Comparison of ENCODE assay signal across 1 cellular context in genomic region chr1:181099152-181100014, GRCh38.
TF ChIP-seq lines count a peak whose summit lies in the region.

No MANE protein-coding gene starts in this region.

TF ChIP-seq in K562, 482 proteins besides CTCF, POLR2A, EP300 and RAD21 (continued from another document and continues in another):
- TF ChIP-seq ZBTB40 (IDR thresholded peaks at IDR 0.05) (0 out of 2 replicates have a peak, but pooled peaks have one; percentile 15), ZBTB40 (CRISPR knock-in tag; IDR thresholded peaks at IDR 0.05) (no peak), SMAD4 (CRISPR knock-in tag; conservative IDR thresholded peaks at IDR 0.05) (peak; percentile 36; the same call in 1 of the 2 replicates), MLLT1 (IDR thresholded peaks at IDR 0.05) (peak in 1 of 2 experiments; percentile 50; a peak in 1 of 4 replicates), HDGF (IDR thresholded peaks at IDR 0.05) (0 out of 2 replicates have a peak, but pooled peaks have one; percentile 60), NCOA4 (IDR thresholded peaks at IDR 0.05; ENCODE audit: partially characterized antibody) (peak; percentile 59), DPF2 (IDR thresholded peaks at IDR 0.05) (peak; percentile 28; the same call in 1 of the 2 replicates), L3MBTL2 (IDR thresholded peaks at IDR 0.05) (0 out of 2 replicates have a peak, but pooled peaks have one; percentile 10), OTX1 (CRISPR knock-in tag; IDR thresholded peaks at IDR 0.05) (0 out of 2 replicates have a peak, but pooled peaks have one; percentile 22), MTA1 (IDR thresholded peaks at IDR 0.05; ENCODE audit: borderline replicate concordance) (peak; percentile 29; the same call in 1 of the 2 replicates), AFF4 (CRISPR knock-in tag; IDR thresholded peaks at IDR 0.05) (no peak), NRF1 (conservative IDR thresholded peaks at IDR 0.05 in 1 of 2, IDR thresholded peaks at IDR 0.05 in 1 of 2) (peak; percentile 73 to 77), ERF (CRISPR knock-in tag; IDR thresholded peaks at IDR 0.05) (no peak), ETV1 (tag; conservative IDR thresholded peaks at IDR 0.05; ENCODE audit: low read depth) (peak; percentile 37; the same call in 1 of the 2 replicates), DEAF1 (CRISPR knock-in tag; IDR thresholded peaks at IDR 0.05) (peak; percentile 15; the same call in 1 of the 2 replicates), HBP1 (CRISPR knock-in tag; IDR thresholded peaks at IDR 0.05) (peak; percentile 52; the same call in 1 of the 2 replicates), TAL1 (IDR thresholded peaks at IDR 0.05) (peak; percentile 29; the same call in 1 of the 2 replicates), NFIC (IDR thresholded peaks at IDR 0.05) (peak; percentile 23; the same call in 1 of the 2 replicates), GTF2A2 (tag; IDR thresholded peaks at IDR 0.05) (no peak), POLR2G (IDR thresholded peaks at IDR 0.05; ENCODE audit: low read depth, low read length) (no peak), RCOR1 (IDR thresholded peaks at IDR 0.05; ENCODE audit: borderline replicate concordance in 1 of 2, low read depth in 2 of 2, low read length in 2 of 2) (0 out of 4 replicates have a peak, but pooled peaks of 1 of the 2 experiments have one; percentile 5), ATF7 (IDR thresholded peaks at IDR 0.05) (peak; percentile 10; the same call in 1 of the 2 replicates), TEAD1 (CRISPR knock-in tag; IDR thresholded peaks at IDR 0.05) (0 out of 4 replicates have a peak, but pooled peaks of 1 of the 2 experiments have one; percentile 12), MAX (CRISPR knock-in tag; IDR thresholded peaks at IDR 0.05) (0 out of 2 replicates have a peak, but pooled peaks have one; percentile 20), TBP (optimal IDR thresholded peaks at IDR 0.05; ENCODE audit: low read depth, low read length) (peak; percentile 23), PBX2 (CRISPR knock-in tag; IDR thresholded peaks at IDR 0.05; ENCODE audit: low read depth) (no peak), PBX2 (tag; conservative IDR thresholded peaks at IDR 0.05; ENCODE audit: low read depth) (peak; percentile 57; the same call in 1 of the 2 replicates), ZNF511 (CRISPR knock-in tag; IDR thresholded peaks at IDR 0.05) (no peak), MEIS2 (IDR thresholded peaks at IDR 0.05; ENCODE audit: partially characterized antibody) (peak; percentile 74), ZSCAN32 (CRISPR knock-in tag; IDR thresholded peaks at IDR 0.05) (0 out of 2 replicates have a peak, but pooled peaks have one; percentile 12), SMARCE1 (IDR thresholded peaks at IDR 0.05) (peak; percentile 25), HDAC1 (IDR thresholded peaks at IDR 0.05) (peak in 1 of 2 experiments; percentile 40; a peak in 1 of 4 replicates), ARNT (IDR thresholded peaks at IDR 0.05) (0 out of 4 replicates have a peak, but pooled peaks of 1 of the 2 experiments have one; percentile 20), TCF3 (CRISPR knock-in tag; IDR thresholded peaks at IDR 0.05) (peak; percentile 65), ELF4 (CRISPR knock-in tag; IDR thresholded peaks at IDR 0.05) (peak; percentile 69), HES1 (IDR thresholded peaks at IDR 0.05; ENCODE audit: low read depth) (0 out of 2 replicates have a peak, but pooled peaks have one; percentile 4), ZNF717 (CRISPR knock-in tag; IDR thresholded peaks at IDR 0.05) (no peak)
